ENCODE assay signal across 8 cellular contexts in genomic region chr1:156504062-156504813, GRCh38. TPM values are rescaled to one million over a fixed set of nuclear protein-coding genes. Genes with fewer than 3 reads are reported as not detected.
DNase-seq lines count a peak whose midpoint lies in the region; ATAC-seq and TF ChIP-seq lines count a peak whose summit lies in the region.

No MANE protein-coding gene starts in this region.

- H3K9me3 ChIP-seq in endocrine pancreas (ENCODE audit: control insufficient read depth, low read length) (no peaks in the 10 kb centered on the region), neural progenitor cell (ENCODE audit: low read depth) (no peaks in the 10 kb centered on the region)

- H3F3A ChIP-seq in neural progenitor cell (ENCODE audit: low read depth): peaks cover 39% of the 10 kb centered on the region

- H3K27me3 Mint-ChIP-seq in neural progenitor cell (ENCODE audit: insufficient read depth, low read depth): peaks cover 6% of the 10 kb centered on the region

- H3K79me2 ChIP-seq in neural progenitor cell (ENCODE audit: low read depth): peaks cover 4% of the 10 kb centered on the region

- H3K4me1 Mint-ChIP-seq in neural progenitor cell: peaks cover 46% of the 10 kb centered on the region

- no peaks in the 10 kb centered on the region for H3K27me3 ChIP-seq in endocrine pancreas (ENCODE audit: control insufficient read depth, insufficient read depth, low read length)
- H3K27me3 ChIP-seq in neural progenitor cell: no peaks in the 10 kb centered on the region

- H3K36me3 ChIP-seq in endocrine pancreas (ENCODE audit: control insufficient read depth, insufficient read depth, low read length) (no peaks in the 10 kb centered on the region), neural progenitor cell (no peaks in the 10 kb centered on the region)

- no peak for ATAC-seq in GM18520 (IDR thresholded peaks at IDR 0.05; ENCODE audit: unreplicated experiment)
- ATAC-seq in GM18861 (IDR thresholded peaks at IDR 0.05; ENCODE audit: unreplicated experiment): no peak

- no peaks in the 10 kb centered on the region for H3K36me3 Mint-ChIP-seq in neural progenitor cell

- H3K27ac Mint-ChIP-seq in neural progenitor cell: peak overlapping the region; percentile 90

- H3K9me3 Mint-ChIP-seq in neural progenitor cell: no peaks in the 10 kb centered on the region

- peak overlapping the region; percentile 38 for H3K9ac ChIP-seq in endocrine pancreas (ENCODE audit: control insufficient read depth, insufficient read depth, low read length)
- no peak overlapping the region for H3K9ac ChIP-seq in neural progenitor cell

- peak overlapping the region; percentile 75 for H3K4me3 Mint-ChIP-seq in neural progenitor cell

- H3K4me3 ChIP-seq in GM12865 (ENCODE audit: low read depth, low read length): peak overlapping the region; percentile 61
- no peak overlapping the region for H3K4me3 ChIP-seq in endocrine pancreas (ENCODE audit: control insufficient read depth, insufficient read depth, low read length)
- H3K4me3 ChIP-seq in neural progenitor cell: no peak overlapping the region

- peaks cover 6% of the 10 kb centered on the region for H3K4me1 ChIP-seq in endocrine pancreas (ENCODE audit: control insufficient read depth, insufficient read depth, low read length)
- H3K4me1 ChIP-seq in neural progenitor cell: peaks cover 13% of the 10 kb centered on the region

- H3K27ac ChIP-seq in 22Rv1: peak overlapping the region; percentile 93
- no peak overlapping the region for H3K27ac ChIP-seq in neural progenitor cell

- H2AFZ ChIP-seq in neural progenitor cell (replicated peaks): no peak overlapping the region

- DNase-seq in GM12865 (ENCODE audit: low read depth): peak; percentile 53
- DNase-seq in RPMI8226: peak; percentile 73
- DNase-seq in neural progenitor cell (ENCODE audit: low spot score): no peak
- DNase-seq in NCI-H2107 treated with DMSO at 0.1 percent for 48 hours (lab: John Stamatoyannopoulos, UW; ENCODE audit: unreplicated experiment): no peak

- TF ChIP-seq CTCF in 22Rv1 (IDR thresholded peaks at IDR 0.05): no peak
- TF ChIP-seq CTCF in GM12865 (IDR thresholded peaks at IDR 0.05; ENCODE audit: insufficient read depth, low read depth, low read length, missing control alignments): no peak
- no peak for TF ChIP-seq CTCF in neural progenitor cell (IDR thresholded peaks at IDR 0.05)

- peaks cover 11% of the 10 kb centered on the region for H4K20me1 ChIP-seq in neural progenitor cell (ENCODE audit: low read depth)

- peak overlapping the region; percentile 51 for H3K4me2 ChIP-seq in neural progenitor cell

RNA-seq across cellular contexts. Expression of gene MEF2D, which starts 3.7 kb away (rescaled TPM):
- 1.8 and 7.1 TPM in 2 replicates for total RNA-seq in neural progenitor cell (ENCODE audit: low replicate concordance)

Comparison
In these comparisons a context has a peak if more than half of its experiments do, and no peak if none do; other contexts are left out.
1. DNase-seq: peak in GM12865 (single experiment) and RPMI8226 (single experiment); none in neural progenitor cell (single experiment) and NCI-H2107 treated with DMSO at 0.1 percent for 48 hours (single experiment).